In the genomic region with DNA sequence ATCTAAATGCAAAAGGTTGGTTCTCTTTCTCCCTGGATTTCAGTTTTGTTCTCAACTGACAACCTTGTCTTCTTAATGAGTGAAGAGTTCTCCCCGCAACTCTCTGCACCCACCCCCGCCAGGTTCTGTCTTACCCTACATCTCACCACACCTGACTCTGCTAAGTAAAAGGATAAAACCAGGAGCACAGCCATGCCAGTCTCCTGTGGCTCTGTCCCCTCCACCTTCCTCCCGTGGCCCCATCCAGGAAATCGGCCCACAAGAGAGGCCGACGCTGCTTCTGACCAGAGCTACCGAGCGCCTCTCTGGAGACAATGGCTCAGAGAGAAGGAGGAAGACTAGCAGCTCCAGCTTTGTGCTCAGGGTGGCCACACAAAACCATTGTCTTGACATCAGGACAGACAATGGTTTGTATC, we compare ENCODE assay signal across 8 cellular contexts.
DNase-seq lines count a peak whose midpoint lies in the region; TF ChIP-seq lines count a peak whose summit lies in the region.

No MANE protein-coding gene starts in this region.

- DNase-seq in COLO668 (lab: John Stamatoyannopoulos, UW; ENCODE audit: unreplicated experiment) (peak; percentile 21), SJCRH30 (no peak), glomerular visceral epithelial cell (ENCODE audit: extremely low spot score) (peak; percentile 17), EL (no peak), HuH-7 (ENCODE audit: low spot score) (no peak), DMS79 (lab: John Stamatoyannopoulos, UW) (no peak), activated gamma-delta T cell (lab: John Stamatoyannopoulos, UW) (no peak)

- H3K79me2 ChIP-seq in parathyroid adenoma = no peaks in the 10 kb centered on the region

- peak overlapping the region; percentile 18 for H3K4me3 ChIP-seq in SJCRH30
- H3K4me3 ChIP-seq in parathyroid adenoma (ENCODE audit: low read depth, low read length) = peak overlapping the region; percentile 24

- peak overlapping the region; percentile 55 for H3K4me2 ChIP-seq in parathyroid adenoma (ENCODE audit: low read length)

- peaks cover 36% of the 10 kb centered on the region for H3K4me1 ChIP-seq in SJCRH30
- peaks cover 7% of the 10 kb centered on the region for H3K4me1 ChIP-seq in parathyroid adenoma

- H3K27ac ChIP-seq in SJCRH30 = no peak overlapping the region
- H3K27ac ChIP-seq in parathyroid adenoma = no peak overlapping the region

- H3K9ac ChIP-seq in parathyroid adenoma = no peak overlapping the region

- no peak overlapping the region for H2AFZ ChIP-seq in parathyroid adenoma

- no peaks in the 10 kb centered on the region for H3K27me3 ChIP-seq in SJCRH30
- no peaks in the 10 kb centered on the region for H3K27me3 ChIP-seq in parathyroid adenoma (ENCODE audit: control insufficient read depth, insufficient read depth, low read length)

- no peak for TF ChIP-seq CTCF in parathyroid adenoma (IDR thresholded peaks at IDR 0.05)

- H3K9me3 ChIP-seq in SJCRH30 (replicated peaks) = no peaks in the 10 kb centered on the region
- H3K9me3 ChIP-seq in parathyroid adenoma (ENCODE audit: control insufficient read depth, low read length) = no peaks in the 10 kb centered on the region

- no peaks in the 10 kb centered on the region for H3K36me3 ChIP-seq in SJCRH30
- H3K36me3 ChIP-seq in parathyroid adenoma (ENCODE audit: control insufficient read depth, insufficient read depth, low read length) = no peaks in the 10 kb centered on the region

Comparison
In these comparisons a context has a peak if more than half of its experiments do, and no peak if none do; other contexts are left out.
1. DNase-seq: peak in COLO668 (single experiment) and glomerular visceral epithelial cell (single experiment); none in SJCRH30 (0 of 2), EL (single experiment), HuH-7 (single experiment), DMS79 (single experiment) and activated gamma-delta T cell (single experiment).